Comparison of ENCODE assay signal across 15 cellular contexts in genomic region chr20:62158088-62158400, GRCh38. TPM values are rescaled to one million over a fixed set of nuclear protein-coding genes. Genes with fewer than 3 reads are reported as not detected.
A peak's percentile ranks its signal among the peaks of the same experiment; 100 is the strongest.
DNase-seq lines count a peak whose midpoint lies in the region; ATAC-seq and TF ChIP-seq lines count a peak whose summit lies in the region.
"Had no signal": no experiment of that assay in that cellular context is flagged by ENCODE, and none has a peak within 500 bp of the region (broad histone marks: within the 10 kb centered on the region; RNA-seq: fewer than 3 reads in every experiment).

No MANE protein-coding gene starts in this region.

- CTCF ChIA-PET in Calu3 (lab: Charles Lee), result no interaction called here

- H2BK5ac ChIP-seq in trophoblast cell (ENCODE audit: low read depth, low read length, poor library complexity), result no peak overlapping the region

- H3K4me1 ChIP-seq in BLaER1 treated with 17β-estradiol and CSF1 and Interleukin-3, amounts not matched to agents 10 nM and 100 nM, result peaks cover 22 to 62% (median 56%) of the 10 kb centered on the region in 10 experiments
- peaks cover 36% of the 10 kb centered on the region for H3K4me1 ChIP-seq in Karpas-422 (ENCODE audit: low read length)
- H3K4me1 ChIP-seq in iPS-15b (ENCODE audit: control insufficient read depth, insufficient read depth, low read length), result peaks cover 5% of the 10 kb centered on the region
- peaks cover 25 to 31% of the 10 kb centered on the region in 2 experiments for H3K4me1 ChIP-seq in trophoblast cell (ENCODE audit: control insufficient read depth in 1 of 2, insufficient read depth in 2 of 2, low read length in 2 of 2)
- H3K4me1 ChIP-seq: HAP-1 had no signal

- no peak overlapping the region for H4K91ac ChIP-seq in trophoblast cell (ENCODE audit: low read depth, low read length)

- no TSS peak for BruUV-seq in Calu3 (replicated peaks; lab: Mats Ljungman, UMichigan)

- peak overlapping the region in 8 of 11 experiments; percentile 65 to 91 (median 80); a peak in 15 of 22 replicates for H3K4me2 ChIP-seq in BLaER1 treated with 17β-estradiol and CSF1 and Interleukin-3, amounts not matched to agents 10 nM and 100 nM
- peak overlapping the region; percentile 52 for H3K4me2 ChIP-seq in Karpas-422 (ENCODE audit: low read depth, low read length, poor library complexity, severe bottlenecking)
- H3K4me2 ChIP-seq in trophoblast cell (ENCODE audit: low read length), result no peak overlapping the region

- H3K9me2 ChIP-seq in Karpas-422 (replicated peaks; ENCODE audit: insufficient read depth, low read length), result no peaks in the 10 kb centered on the region

- no peak overlapping the region for H2AK5ac ChIP-seq in trophoblast cell (ENCODE audit: low read length)

- no peak overlapping the region for H3K4me3 Mint-ChIP-seq in Calu3 (ENCODE audit: low read depth, unreplicated experiment)
- H3K4me3 Mint-ChIP-seq: CD14-positive monocyte; CD4-positive, alpha-beta T cell; CD8-positive, alpha-beta memory T cell had no signal

- H2BK120ac ChIP-seq in trophoblast cell (ENCODE audit: insufficient read depth, low read length, poor library complexity), result no peak overlapping the region

- H2BK12ac ChIP-seq in trophoblast cell (ENCODE audit: low read length), result no peak overlapping the region

- DNase-seq in Karpas-422, result no peak
- no peak for DNase-seq in trophoblast cell
- DNase-seq in SHP77 (lab: John Stamatoyannopoulos, UW), result no peak
- DNase-seq in Calu3, result no peak
- DNase-seq: CD4-positive, alpha-beta T cell; CD8-positive, alpha-beta memory T cell; DMS53; DMS79 treated with DMSO at 0.1 percent for 48 hours; GF-D8; GOT3 had no signal

- H4K20me1 ChIP-seq in BLaER1 treated with 17β-estradiol and CSF1 and Interleukin-3, amounts not matched to agents 10 nM and 100 nM, result peaks cover 62 to 97% (median 78%) of the 10 kb centered on the region in 11 experiments
- peaks cover 66% of the 10 kb centered on the region for H4K20me1 ChIP-seq in Karpas-422 (ENCODE audit: insufficient read depth, low read depth, low read length)

- no peak overlapping the region for H3K27ac Mint-ChIP-seq in Calu3 (ENCODE audit: unreplicated experiment)
- H3K27ac Mint-ChIP-seq: CD4-positive, alpha-beta T cell had no signal

- H3K18ac ChIP-seq in trophoblast cell (ENCODE audit: low read length), result peak overlapping the region; percentile 54

- peaks cover 3 to 9% (median 5%) of the 10 kb centered on the region in 11 experiments; a peak in 19 of 22 replicates for H3K9me3 ChIP-seq in BLaER1 treated with 17β-estradiol and CSF1 and Interleukin-3, amounts not matched to agents 10 nM and 100 nM (replicated peaks in 1 of 11)
- H3K9me3 ChIP-seq in Karpas-422 (ENCODE audit: low read length) (no peaks in the 10 kb centered on the region; the same call in 1 of the 2 replicates), iPS-15b (ENCODE audit: control insufficient read depth, insufficient read depth, low read length) (no peaks in the 10 kb centered on the region), trophoblast cell (ENCODE audit: insufficient read depth, low read depth, low read length) (peaks cover 3% of the 10 kb centered on the region)

- H3K27me3 Mint-ChIP-seq in Calu3 (ENCODE audit: unreplicated experiment), result no peaks in the 10 kb centered on the region
- H3K27me3 Mint-ChIP-seq: CD4-positive, alpha-beta T cell; CD8-positive, alpha-beta memory T cell had no signal

- no CpG with 5 or more reads among the region's 12 CpGs for WGBS in trophoblast cell (ENCODE audit: extremely low coverage, insufficient coverage, insufficient read length)

- H3K4me3 ChIP-seq in BLaER1 treated with 17β-estradiol and CSF1 and Interleukin-3, amounts not matched to agents 10 nM and 100 nM, result no peak overlapping the region
- H3K4me3 ChIP-seq in Karpas-422 (ENCODE audit: low read length) (no peak overlapping the region; the same call in 1 of the 2 replicates), iPS-15b (ENCODE audit: low read depth, low read length) (no peak overlapping the region), trophoblast cell (ENCODE audit: low read depth, low read length) (no peak overlapping the region)
- H3K4me3 ChIP-seq: HAP-1 had no signal

- no peaks in the 10 kb centered on the region for H3K27me3 ChIP-seq in BLaER1 treated with 17β-estradiol and CSF1 and Interleukin-3, amounts not matched to agents 10 nM and 100 nM
- no peaks in the 10 kb centered on the region for H3K27me3 ChIP-seq in Karpas-422 (ENCODE audit: low read length)
- no peaks in the 10 kb centered on the region for H3K27me3 ChIP-seq in iPS-15b (ENCODE audit: control insufficient read depth, insufficient read depth, low read length)
- no peaks in the 10 kb centered on the region for H3K27me3 ChIP-seq in trophoblast cell (ENCODE audit: insufficient read depth, low read length)

- H4K12ac ChIP-seq in trophoblast cell (ENCODE audit: low read depth, low read length), result no peak overlapping the region

- peak overlapping the region; percentile 71 for H3K4ac ChIP-seq in trophoblast cell (ENCODE audit: low read depth, low read length)

- H3K9me3 Mint-ChIP-seq in Calu3 (ENCODE audit: low read depth, unreplicated experiment), result peaks cover 6% of the 10 kb centered on the region
- H3K9me3 Mint-ChIP-seq: CD4-positive, alpha-beta T cell had no signal

- H4K8ac ChIP-seq in trophoblast cell (ENCODE audit: low read depth, low read length), result no peak overlapping the region

- peaks cover 53% of the 10 kb centered on the region for H3K4me1 Mint-ChIP-seq in Calu3 (ENCODE audit: low read depth, unreplicated experiment)

- no peaks in the 10 kb centered on the region; the same call in 1 of the 2 replicates for H3K79me2 ChIP-seq in Karpas-422 (ENCODE audit: low read length)
- H3K79me2 ChIP-seq in trophoblast cell (ENCODE audit: control insufficient read depth, insufficient read depth, low read length, poor library complexity), result peaks cover 9% of the 10 kb centered on the region

- no peak overlapping the region for H2AFZ ChIP-seq in Karpas-422 (ENCODE audit: low read length)
- H2AFZ ChIP-seq in trophoblast cell (ENCODE audit: insufficient read depth, low read length, poor library complexity), result no peak overlapping the region

- H3K14ac ChIP-seq in trophoblast cell (ENCODE audit: low read length), result no peak overlapping the region

- H3K36me3 Mint-ChIP-seq in Calu3 (ENCODE audit: insufficient read depth, unreplicated experiment), result peaks cover 52% of the 10 kb centered on the region

- intact Hi-C loops in Calu3 (cut with micrococcal nuclease; ENCODE audit: unreplicated experiment), result no loop called here

- peak overlapping the region in 3 of 11 experiments; percentile 5 to 35 (median 17); a peak in 4 of 22 replicates for H3K9ac ChIP-seq in BLaER1 treated with 17β-estradiol and CSF1 and Interleukin-3, amounts not matched to agents 10 nM and 100 nM
- no peak overlapping the region for H3K9ac ChIP-seq in Karpas-422 (ENCODE audit: low read length)
- H3K9ac ChIP-seq in iPS-15b (ENCODE audit: low read depth, low read length), result peak overlapping the region; percentile 37
- no peak overlapping the region for H3K9ac ChIP-seq in trophoblast cell (ENCODE audit: low read length)

- H3K27ac ChIP-seq in BLaER1 treated with 17β-estradiol and CSF1 and Interleukin-3, amounts not matched to agents 10 nM and 100 nM, result no peak overlapping the region
- H3K27ac ChIP-seq in Karpas-422 (ENCODE audit: low read length), result no peak overlapping the region
- H3K27ac ChIP-seq in trophoblast cell (ENCODE audit: low read depth, low read length), result no peak overlapping the region

- H3K36me3 ChIP-seq in BLaER1 treated with 17β-estradiol and CSF1 and Interleukin-3, amounts not matched to agents 10 nM and 100 nM, result peaks cover 51 to 76% (median 62%) of the 10 kb centered on the region in 11 experiments
- H3K36me3 ChIP-seq in Karpas-422 (ENCODE audit: insufficient read depth, low read length) (no peaks in the 10 kb centered on the region; the same call in 1 of the 2 replicates), iPS-15b (ENCODE audit: control insufficient read depth, insufficient read depth, low read length) (peaks cover 48% of the 10 kb centered on the region), trophoblast cell (ENCODE audit: control insufficient read depth in 1 of 2, insufficient read depth in 2 of 2, low read length in 2 of 2) (peaks cover 45 to 47% of the 10 kb centered on the region in 2 experiments)

- TF ChIP-seq CTCF in Calu3 (IDR thresholded peaks at IDR 0.05; ENCODE audit: unreplicated experiment), result no peak

- H3K23ac ChIP-seq in trophoblast cell (ENCODE audit: low read length), result no peak overlapping the region

- H3K79me1 ChIP-seq in trophoblast cell (ENCODE audit: low read length), result no peaks in the 10 kb centered on the region

- no peak for ATAC-seq in HG03565 (IDR thresholded peaks at IDR 0.05; ENCODE audit: unreplicated experiment)

RNA-seq across cellular contexts. Expression of gene SS18L1, which starts 14.5 kb away (rescaled TPM):
- total RNA-seq in Karpas-422 (2014; rRNA removed; shearing (Covaris generic); ENCODE audit: low replicate concordance), result 12.3 and 13.1 TPM in 2 replicates
- polyA plus RNA-seq in trophoblast cell (2013), result 11.5 and 12.4 TPM in 2 replicates
- 47.4 and 53.7 TPM in 2 replicates for total RNA-seq in Calu3 (2022)

RNA-seq across cellular contexts. Expression of gene PSMA7, which starts 14.8 kb away (rescaled TPM):
- 181 and 259 TPM in 2 replicates for total RNA-seq in Karpas-422 (2014; rRNA removed; shearing (Covaris generic); ENCODE audit: low replicate concordance)
- 323 and 344 TPM in 2 replicates for polyA plus RNA-seq in trophoblast cell (2013)
- total RNA-seq in Calu3 (2022), result 514 and 518 TPM in 2 replicates

RNA-seq across cellular contexts. Expression of gene MTG2, which starts 24.8 kb away (rescaled TPM):
- total RNA-seq in Karpas-422 (2014; rRNA removed; shearing (Covaris generic); ENCODE audit: low replicate concordance), result 20.2 and 31.5 TPM in 2 replicates
- 25.9 and 27.2 TPM in 2 replicates for polyA plus RNA-seq in trophoblast cell (2013)
- total RNA-seq in Calu3 (2022), result 87.9 and 92.6 TPM in 2 replicates

RNA-seq across cellular contexts. Expression of gene LSM14B, which starts 35.8 kb away (rescaled TPM):
- 16.1 and 32.3 TPM in 2 replicates for total RNA-seq in Karpas-422 (2014; rRNA removed; shearing (Covaris generic); ENCODE audit: low replicate concordance)
- 38.6 and 39.1 TPM in 2 replicates for polyA plus RNA-seq in trophoblast cell (2013)
- 76.9 and 78.0 TPM in 2 replicates for total RNA-seq in Calu3 (2022)
